Comparison of ENCODE assay signal across 8 cellular contexts in the genomic region with DNA sequence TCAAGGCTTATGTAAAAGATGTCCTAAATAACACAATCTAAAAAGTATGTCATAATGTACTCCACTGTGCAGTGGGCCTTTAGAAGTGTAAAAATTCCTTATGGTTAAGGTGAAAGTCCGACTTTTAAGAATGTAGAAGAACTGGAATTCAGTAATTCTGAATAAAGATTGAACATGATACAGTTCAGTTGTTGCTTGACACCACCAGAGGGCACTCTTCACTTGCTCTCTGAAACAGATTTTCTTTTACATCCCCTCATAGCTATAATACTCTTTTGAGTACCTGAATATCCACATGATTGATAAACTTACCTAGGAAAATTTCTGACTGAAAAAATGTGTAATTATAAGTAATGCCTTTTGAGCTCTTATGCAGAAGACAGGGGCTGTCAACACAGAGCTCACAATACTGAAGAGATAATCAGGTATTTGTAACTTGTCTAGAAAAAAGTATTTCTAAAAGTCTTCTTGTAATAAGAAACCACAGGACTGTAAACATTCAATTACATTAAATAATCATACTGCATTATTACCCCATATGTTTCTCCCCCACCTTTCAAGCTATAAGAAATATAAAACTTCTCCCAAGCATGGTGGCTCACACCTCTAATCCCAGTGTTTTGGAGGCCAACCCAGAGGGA.
DNase-seq lines count a peak whose midpoint lies in the region; ATAC-seq, FAIRE-seq and TF ChIP-seq lines count a peak whose summit lies in the region.

No MANE protein-coding gene starts in this region.

- TF ChIP-seq POLR2A in HCT116 (IDR thresholded peaks at IDR 0.05; ENCODE audit: borderline replicate concordance, extremely low read depth, insufficient read depth, insufficient read length): no peak

- H3K27me3 ChIP-seq in HCT116 (ENCODE audit: insufficient read depth, low read length): no peaks in the 10 kb centered on the region

- TF ChIP-seq RAD21 in HCT116 (IDR thresholded peaks at IDR 0.05; ENCODE audit: low read depth): peak; percentile 96

- H3K4me3 ChIP-seq in HCT116 (replicated peaks in 1 of 2; ENCODE audit: low read depth in 1 of 2, low read length in 2 of 2): no peak overlapping the region

- H3K9me2 ChIP-seq in HCT116 (ENCODE audit: insufficient read depth): no peaks in the 10 kb centered on the region

- POLR2A ChIA-PET in HCT116 (lab: Charles Lee): no interaction called here

- peak overlapping the region; percentile 10 for H2AFZ ChIP-seq in HCT116 (ENCODE audit: low read depth, low read length, poor library complexity, severe bottlenecking)

- no peak overlapping the region for H3K4me2 ChIP-seq in HCT116 (ENCODE audit: low read length)

- no peaks in the 10 kb centered on the region for H3K79me2 ChIP-seq in HCT116 (ENCODE audit: insufficient read depth, low read length)

- H3K27ac ChIP-seq in HCT116 (ENCODE audit: low read depth, low read length): no peak overlapping the region

- peak; percentile 83 for ATAC-seq in HCT116

- H4K20me1 ChIP-seq in HCT116 (ENCODE audit: insufficient read depth): no peaks in the 10 kb centered on the region

- RAD21 ChIA-PET in HCT116 (lab: Charles Lee; ENCODE audit: low non-redundant PET in 1 of 2, low total read pairs in 2 of 2, uncharacterized antibody in 2 of 2, unreplicated experiment in 2 of 2): interaction anchor here (0.6 to 1.1 kb wide), 5 partner anchors 237 to 315 kb away, joined by 3 to 9 read pairs (median 4); a partner anchor contains a TSS

- intact Hi-C loops in HCT116 (cut with micrococcal nuclease): loop anchor here (1.0 to 5.0 kb wide), 5 partner anchors 183 to 1215 kb away; a partner anchor contains a TSS

- peak; percentile 88 for FAIRE-seq in TTC549 (lab: Jason Lieb, UNC)

- no peaks in the 10 kb centered on the region for H3K9me3 ChIP-seq in HCT116 (ENCODE audit: control insufficient read depth in 1 of 2, insufficient read depth in 1 of 2, low read depth in 1 of 2, low read length in 2 of 2)

- CTCF ChIA-PET in HCT116 (lab: Charles Lee): interaction anchor here (0.6 to 2.8 kb wide), 20 partner anchors 9 to 1910 kb away, joined by 3 to 39 read pairs (median 4); a partner anchor contains a TSS

- H3K9ac ChIP-seq in HCT116 (ENCODE audit: low read length): no peak overlapping the region

- no TSS peak for BruUV-seq in HCT116 (replicated peaks; lab: Mats Ljungman, UMichigan)

- TF ChIP-seq CTCF in HCT116 (IDR thresholded peaks at IDR 0.05 in 2 of 3, conservative IDR thresholded peaks at IDR 0.05 in 1 of 3; ENCODE audit: borderline replicate concordance in 1 of 3, insufficient read depth in 1 of 3, low read depth in 2 of 3, low read length in 2 of 3): peak; percentile 68 to 86 (median 83)

- H3K36me3 ChIP-seq in HCT116 (ENCODE audit: control insufficient read depth in 1 of 2, insufficient read depth in 2 of 2, low read length in 2 of 2): no peaks in the 10 kb centered on the region

- DNase-seq in stimulated activated CD8-positive, alpha-beta memory T cell treated with anti-CD3 and anti-CD28 coated beads, Interleukin-12 subunit alpha, Interleukin-12 subunit beta, amount 100 ng/mL, for 1 hour (ENCODE audit: low read depth): peak; percentile 11
- no peak for DNase-seq in stimulated activated CD8-positive, alpha-beta memory T cell treated with anti-CD3 and anti-CD28 coated beads, Interleukin-4, amount 100 ng/mL, for 48 hours
- peak; percentile 41 for DNase-seq in HCT116 (ENCODE audit: low read depth, low spot score)
- DNase-seq in NCI-H1694 treated with DMSO at 0.1 percent for 48 hours (lab: John Stamatoyannopoulos, UW): peak; percentile 63
- peak; percentile 27 for DNase-seq in foreskin melanocyte
- peak; percentile 76 for DNase-seq in pons (ENCODE audit: low spot score)
- no peak for DNase-seq in activated effector memory CD4-positive, alpha-beta T cell treated with Interleukin-2 at 50 U/mL for 16 hours

- H3K4me1 ChIP-seq in HCT116 (ENCODE audit: control insufficient read depth in 1 of 2, insufficient read depth in 2 of 2, low read length in 2 of 2): no peaks in the 10 kb centered on the region

TF ChIP-seq in HCT116, 20 proteins besides CTCF, POLR2A, EP300 and RAD21:
- TF ChIP-seq, protein P1, sequence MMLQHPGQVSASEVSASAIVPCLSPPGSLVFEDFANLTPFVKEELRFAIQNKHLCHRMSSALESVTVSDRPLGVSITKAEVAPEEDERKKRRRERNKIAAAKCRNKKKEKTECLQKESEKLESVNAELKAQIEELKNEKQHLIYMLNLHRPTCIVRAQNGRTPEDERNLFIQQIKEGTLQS (IDR thresholded peaks at IDR 0.05): no peak
- TF ChIP-seq CBX3 (IDR thresholded peaks at IDR 0.05; ENCODE audit: low read depth): peak; percentile 48; the same call in 1 of the 2 replicates
- peak; percentile 15; the same call in 1 of the 2 replicates for TF ChIP-seq FOSL1 (IDR thresholded peaks at IDR 0.05; ENCODE audit: low read depth)
- TF ChIP-seq SP1 (IDR thresholded peaks at IDR 0.05; ENCODE audit: low read depth): 0 out of 2 replicates have a peak, but pooled peaks have one; percentile 20
- TF ChIP-seq EGR1 (IDR thresholded peaks at IDR 0.05; ENCODE audit: low read depth): no peak

Comparison
In these comparisons a context has a peak if more than half of its experiments do, and no peak if none do; other contexts are left out.
1. DNase-seq: peak in stimulated activated CD8-positive, alpha-beta memory T cell treated with anti-CD3 and anti-CD28 coated beads, Interleukin-12 subunit alpha, Interleukin-12 subunit beta, amount 100 ng/mL, for 1 hour (single experiment), HCT116 (single experiment), NCI-H1694 treated with DMSO at 0.1 percent for 48 hours (single experiment), foreskin melanocyte (single experiment) and pons (single experiment); none in stimulated activated CD8-positive, alpha-beta memory T cell treated with anti-CD3 and anti-CD28 coated beads, Interleukin-4, amount 100 ng/mL, for 48 hours (single experiment) and activated effector memory CD4-positive, alpha-beta T cell treated with Interleukin-2 at 50 U/mL for 16 hours (single experiment).